ENCODE assay signal across 11 cellular contexts in the genomic region with DNA sequence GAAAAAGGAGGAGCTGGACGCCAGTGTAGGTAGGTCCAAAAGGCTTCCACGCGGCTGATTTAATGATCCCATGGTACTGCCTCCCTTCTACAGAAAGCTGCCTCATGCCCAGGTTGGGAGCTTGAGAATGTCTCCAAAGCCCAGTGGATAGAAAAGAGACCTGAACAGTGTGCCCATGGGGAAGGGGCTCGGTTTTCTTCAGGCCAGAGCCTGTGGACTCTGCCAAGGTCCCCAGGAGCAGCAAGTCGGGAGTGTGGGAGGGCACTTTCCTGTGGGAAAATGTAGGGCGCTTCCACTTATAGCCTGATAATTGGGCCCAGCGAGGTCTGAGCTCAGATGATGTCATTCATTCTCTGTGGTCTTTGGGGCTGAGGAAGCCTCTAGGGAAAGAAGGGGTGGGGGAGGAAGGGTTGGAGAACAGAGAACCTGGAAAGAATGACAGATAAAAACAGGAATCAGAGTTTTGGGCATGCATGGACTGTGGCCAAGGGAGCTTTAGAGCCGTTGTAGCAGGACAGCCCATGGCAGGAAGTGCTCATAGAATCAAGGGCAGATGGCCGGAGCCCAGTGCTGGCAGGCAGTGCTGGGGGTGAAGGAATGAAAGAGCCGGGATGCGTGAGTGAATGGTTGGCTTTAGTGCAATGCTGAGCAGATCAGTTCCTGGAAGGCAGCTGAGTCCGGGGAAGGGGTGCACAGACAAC. TPM values are rescaled to one million over a fixed set of nuclear protein-coding genes. Genes with fewer than 3 reads are reported as not detected.
DNase-seq lines count a peak whose midpoint lies in the region; ATAC-seq and TF ChIP-seq lines count a peak whose summit lies in the region.
"Had no signal": no experiment of that assay in that cellular context is flagged by ENCODE, and none has a peak within 500 bp of the region (broad histone marks: within the 10 kb centered on the region; RNA-seq: fewer than 3 reads in every experiment).

No MANE protein-coding gene starts in this region.

- H3K36me3 ChIP-seq in adrenal gland (replicated peaks in 1 of 2) (no peaks in the 10 kb centered on the region), psoas muscle (ENCODE audit: insufficient read depth in 1 of 2, low read depth in 1 of 2) (no peaks in the 10 kb centered on the region)

- H3K9me3 Mint-ChIP-seq in glutamatergic neuron (ENCODE audit: unreplicated experiment) = peaks cover 6% of the 10 kb centered on the region
- H3K9me3 Mint-ChIP-seq in activated CD4-positive, alpha-beta T cell treated with anti-CD3 and anti-CD28 coated beads, Interleukin-2, amount 10 ng/mL, durations not matched to agents 24 days and 14 days = no peaks in the 10 kb centered on the region

- peaks cover 8% of the 10 kb centered on the region for H3K4me1 Mint-ChIP-seq in glutamatergic neuron (ENCODE audit: low read depth, unreplicated experiment)
- no peaks in the 10 kb centered on the region for H3K4me1 Mint-ChIP-seq in activated CD4-positive, alpha-beta T cell treated with anti-CD3 and anti-CD28 coated beads, Interleukin-2, amount 10 ng/mL, durations not matched to agents 24 days and 14 days

- H3K4me1 ChIP-seq in adrenal gland (replicated peaks in 1 of 2) = peaks cover 0 to 10% of the 10 kb centered on the region in 2 donors
- no peaks in the 10 kb centered on the region for H3K4me1 ChIP-seq in psoas muscle

- TF ChIP-seq CTCF in adrenal gland (IDR thresholded peaks at IDR 0.05) (no peak), glutamatergic neuron (IDR thresholded peaks at IDR 0.05; ENCODE audit: partially characterized antibody, unreplicated experiment) (no peak), psoas muscle (IDR thresholded peaks at IDR 0.05) (no peak)

- H3K9me3 ChIP-seq in adrenal gland (replicated peaks in 1 of 3) (no peaks in the 10 kb centered on the region), psoas muscle (no peaks in the 10 kb centered on the region)

- H3K27me3 ChIP-seq in adrenal gland = no peaks in the 10 kb centered on the region
- peaks cover 0 to 6% (median 2%) of the 10 kb centered on the region in 3 donors for H3K27me3 ChIP-seq in psoas muscle (ENCODE audit: insufficient read depth in 3 of 3, low read length in 2 of 3)

- peak overlapping the region; percentile 57 for H3K4me3 Mint-ChIP-seq in glutamatergic neuron (ENCODE audit: unreplicated experiment)
- H3K4me3 Mint-ChIP-seq in activated CD4-positive, alpha-beta T cell treated with anti-CD3 and anti-CD28 coated beads, Interleukin-2, amount 10 ng/mL, durations not matched to agents 24 days and 14 days = no peak overlapping the region
- H3K4me3 Mint-ChIP-seq: nephron progenitor cell had no signal

- H3K4me3 ChIP-seq in adrenal gland = no peak overlapping the region
- no peak overlapping the region for H3K4me3 ChIP-seq in psoas muscle

- ATAC-seq in psoas muscle (peak in 3 of 4 donors; percentile 21 to 64 (median 49)), GM19023 (IDR thresholded peaks at IDR 0.05; ENCODE audit: unreplicated experiment) (no peak), HG03097 (IDR thresholded peaks at IDR 0.05; ENCODE audit: low FRiP score, unreplicated experiment) (no peak)

- no peak for TF ChIP-seq POLR2A in adrenal gland (IDR thresholded peaks at IDR 0.05)

- DNase-seq in G401 (ENCODE audit: low spot score) (peak; percentile 89), adrenal gland (peak in 6 of 7 donors; percentile 52 to 72 (median 61)), glutamatergic neuron (no peak), psoas muscle (peak in 1 of 2 donors; percentile 70)
- DNase-seq in activated CD4-positive, alpha-beta T cell treated with anti-CD3 and anti-CD28 coated beads, Interleukin-2, amount 10 ng/mL, durations not matched to agents 24 days and 14 days = no peak
- DNase-seq in NK-92 treated with Interleukin-12 subunit alpha and Interleukin-12 subunit beta, amount 100 ng/mL, for 24 hours (lab: John Stamatoyannopoulos, UW) = no peak
- DNase-seq: MM.1S, nephron progenitor cell, RPMI8226 had no signal

- peaks cover 6% of the 10 kb centered on the region for H3K27me3 Mint-ChIP-seq in glutamatergic neuron (ENCODE audit: unreplicated experiment)
- H3K27me3 Mint-ChIP-seq in activated CD4-positive, alpha-beta T cell treated with anti-CD3 and anti-CD28 coated beads, Interleukin-2, amount 10 ng/mL, durations not matched to agents 24 days and 14 days = peaks cover 11% of the 10 kb centered on the region

- H3K27ac Mint-ChIP-seq in glutamatergic neuron (ENCODE audit: unreplicated experiment) = no peak overlapping the region
- H3K27ac Mint-ChIP-seq in activated CD4-positive, alpha-beta T cell treated with anti-CD3 and anti-CD28 coated beads, Interleukin-2, amount 10 ng/mL, durations not matched to agents 24 days and 14 days = no peak overlapping the region
- H3K27ac Mint-ChIP-seq: nephron progenitor cell had no signal

- intact Hi-C loops in adrenal gland (cut with DNase I) (no loop called here), psoas muscle (cut with DNase I) (loop anchor here in 1 of 2 donors (5.0 kb wide), 1 partner anchor 70 kb away; no protein-coding TSS in a partner anchor)
- intact Hi-C loops in activated CD4-positive, alpha-beta T cell treated with anti-CD3 and anti-CD28 coated beads, Interleukin-2, amount 10 ng/mL, durations not matched to agents 24 days and 14 days (cut with micrococcal nuclease) = no loop called here

- 44 to 51% (median 47%) methylated on average over 11 to 12 of the region's 12 CpGs for WGBS in adrenal gland, 4 donors
- 22 to 34% (median 29%) methylated on average over 12 of the region's 12 CpGs for WGBS in psoas muscle, 3 donors

- H3K36me3 Mint-ChIP-seq in glutamatergic neuron (ENCODE audit: unreplicated experiment) = peaks cover 5% of the 10 kb centered on the region
- H3K36me3 Mint-ChIP-seq in activated CD4-positive, alpha-beta T cell treated with anti-CD3 and anti-CD28 coated beads, Interleukin-2, amount 10 ng/mL, durations not matched to agents 24 days and 14 days (ENCODE audit: low read depth) = no peaks in the 10 kb centered on the region

- in situ Hi-C loops in G401 (cut with HindIII; ENCODE audit: low sequenced_read_pairs) = no loop called here

- peak overlapping the region in 2 of 5 donors; percentile 50 to 73 for H3K27ac ChIP-seq in adrenal gland
- H3K27ac ChIP-seq in psoas muscle = peak overlapping the region; percentile 59

RNA-seq across cellular contexts. Expression of gene SH3PXD2B, which starts 42.5 kb away (rescaled TPM):
- total RNA-seq in G401 (2014; rRNA removed; shearing (Covaris generic)) = 6.2 and 17.7 TPM in 2 replicates
- total RNA-seq in adrenal gland (100 to 1,000 TPM in 1 of 8 donors, 10 to 100 TPM in 7; 41.1 to 111 (median 64.7) TPM), glutamatergic neuron (ENCODE audit: unreplicated experiment) (96.8 TPM), psoas muscle (1 to 10 TPM; 2.5 to 5.3 (median 3.0) TPM)
- polyA plus RNA-seq in adrenal gland (10 to 100 TPM; 15.2 to 37.9 (median 28.4) TPM), psoas muscle (1 to 10 TPM in 1 of 3 donors, under 1 TPM in 2; 0.58 to 2.5 (median 0.77) TPM)
- 0.16 and 0.19 TPM in 2 replicates for total RNA-seq in activated CD4-positive, alpha-beta T cell treated with anti-CD3 and anti-CD28 coated beads, Interleukin-2, amount 10 ng/mL, durations not matched to agents 24 days and 14 days

Comparison
In these comparisons a context has a peak if more than half of its experiments do, and no peak if none do; other contexts are left out.
1. DNase-seq: peak in G401 (single experiment) and adrenal gland (6 of 7); none in glutamatergic neuron (single experiment), activated CD4-positive, alpha-beta T cell treated with anti-CD3 and anti-CD28 coated beads, Interleukin-2, amount 10 ng/mL, durations not matched to agents 24 days and 14 days (single experiment) and NK-92 treated with Interleukin-12 subunit alpha and Interleukin-12 subunit beta, amount 100 ng/mL, for 24 hours (single experiment).
2. ATAC-seq: peak in psoas muscle (3 of 4); none in GM19023 (single experiment) and HG03097 (single experiment).